19 cellular contexts compared by ENCODE assay signal in the genomic region with DNA sequence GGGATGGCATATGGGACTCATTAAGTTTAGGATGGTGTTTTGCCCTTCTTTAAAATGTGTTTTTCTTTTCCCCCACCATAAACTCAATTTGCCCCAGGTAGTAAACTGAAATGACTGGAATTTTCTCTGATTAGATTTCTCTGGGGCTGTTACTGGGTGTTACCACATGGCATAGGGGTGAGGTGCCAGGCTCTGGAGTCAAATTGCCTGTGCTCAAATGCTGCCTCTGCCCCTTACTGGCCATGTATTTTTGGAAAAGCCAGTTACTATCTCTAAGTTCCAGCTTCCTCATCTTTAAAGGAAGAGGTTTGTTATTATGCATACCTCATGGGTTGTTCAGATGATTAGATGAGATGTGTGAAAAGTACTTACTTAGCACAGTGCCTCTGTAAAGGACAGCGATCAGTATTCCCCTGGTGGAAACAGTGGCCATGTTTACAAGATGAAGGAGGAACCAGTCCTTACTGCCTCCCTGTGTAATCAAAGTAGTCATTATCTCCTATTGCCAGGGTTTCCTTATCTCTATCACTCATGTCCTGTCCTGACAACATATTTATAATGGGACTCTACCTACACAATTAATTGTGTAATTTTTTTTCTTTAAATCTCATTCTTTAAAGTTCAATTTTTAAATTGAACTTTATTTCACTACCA.
"Had no signal": no experiment of that assay in that cellular context is flagged by ENCODE, and none has a peak within 500 bp of the region (broad histone marks: within the 10 kb centered on the region; RNA-seq: fewer than 3 reads in every experiment).

No MANE protein-coding gene starts in this region.

- H3K4me3 ChIP-seq: adrenal gland, heart right ventricle, prostate gland, right atrium auricular region, upper lobe of left lung had no signal

- H3K4me1 ChIP-seq: adrenal gland, upper lobe of left lung had no signal

- H3K27ac ChIP-seq: adrenal gland, heart right ventricle, prostate gland, right atrium auricular region, upper lobe of left lung, WERI-Rb-1 had no signal

- H3K9me3 Mint-ChIP-seq: activated naive CD4-positive, alpha-beta T cell treated with anti-CD3 and anti-CD28 coated beads, Interleukin-2, amount 50 U/mL, for 72 hours; neural crest cell; stimulated activated naive CD8-positive, alpha-beta T cell treated with anti-CD3 and anti-CD28 coated beads, Interleukin-15, amount 100 ng/mL, for 72 hours; T-helper 2 cell treated with Interferon-gamma antibody and Interleukin-4, amounts not matched to agents 5 μg/mL and 100 μg/mL, for 36 hours had no signal

- H3K27ac Mint-ChIP-seq: activated naive CD4-positive, alpha-beta T cell treated with anti-CD3 and anti-CD28 coated beads, Interleukin-2, amount 50 U/mL, for 72 hours; stimulated activated naive CD8-positive, alpha-beta T cell treated with anti-CD3 and anti-CD28 coated beads, Interleukin-15, amount 100 ng/mL, for 72 hours; T-helper 2 cell treated with Interferon-gamma antibody and Interleukin-4, amounts not matched to agents 5 μg/mL and 100 μg/mL, for 36 hours had no signal

- ATAC-seq: activated naive CD4-positive, alpha-beta T cell treated with anti-CD3 and anti-CD28 coated beads, Interleukin-2, amount 50 U/mL, for 72 hours; heart right ventricle; left ventricle myocardium superior; stimulated activated naive CD8-positive, alpha-beta T cell treated with anti-CD3 and anti-CD28 coated beads, Interleukin-15, amount 100 ng/mL, for 72 hours had no signal

- H3K36me3 ChIP-seq: adrenal gland, heart right ventricle, prostate gland, right atrium auricular region, upper lobe of left lung, WERI-Rb-1 had no signal

- H3K27me3 ChIP-seq: adrenal gland, right atrium auricular region, upper lobe of left lung had no signal

- H3K9me3 ChIP-seq: adrenal gland, heart right ventricle, prostate gland, right atrium auricular region, upper lobe of left lung had no signal

- DNase-seq: activated CD4-positive, alpha-beta T cell treated with anti-CD3 and anti-CD28 coated beads, Interleukin-2, amount 50 U/mL, for 4 hours; activated gamma-delta T cell; adrenal gland; cerebellar nuclear complex; effector CD4-positive, alpha-beta T cell; heart right ventricle; kidney glomerular epithelial cell; left ventricle myocardium superior; naive B cell; stimulated activated CD4-positive, alpha-beta T cell treated with anti-CD3 and anti-CD28 coated beads, Interleukin-15, amount 100 ng/mL, for 24 hours; stimulated activated CD4-positive, alpha-beta T cell treated with anti-CD3 and anti-CD28 coated beads, Interleukin-2, amount 100 ng/mL, for 48 hours; stimulated activated naive CD8-positive, alpha-beta T cell treated with anti-CD3 and anti-CD28 coated beads, Interleukin-15, amount 100 ng/mL, for 72 hours; upper lobe of left lung; WERI-Rb-1 had no signal

- H3K36me3 Mint-ChIP-seq: activated naive CD4-positive, alpha-beta T cell treated with anti-CD3 and anti-CD28 coated beads, Interleukin-2, amount 50 U/mL, for 72 hours; naive B cell had no signal

- H3K4me3 Mint-ChIP-seq: naive B cell; neural crest cell; stimulated activated naive CD8-positive, alpha-beta T cell treated with anti-CD3 and anti-CD28 coated beads, Interleukin-15, amount 100 ng/mL, for 72 hours; T-helper 2 cell treated with Interferon-gamma antibody and Interleukin-4, amounts not matched to agents 5 μg/mL and 100 μg/mL, for 36 hours had no signal
